17 cellular contexts compared by ENCODE assay signal in genomic region chr1:226489718-226490440, GRCh38. TPM values are rescaled to one million over a fixed set of nuclear protein-coding genes. Genes with fewer than 3 reads are reported as not detected.
"Had no signal": no experiment of that assay in that cellular context is flagged by ENCODE, and none has a peak within 500 bp of the region (broad histone marks: within the 10 kb centered on the region; RNA-seq: fewer than 3 reads in every experiment).

No MANE protein-coding gene starts in this region.

- H3K9me3 ChIP-seq: lower lobe of right lung, stomach had no signal

- H3K4me1 Mint-ChIP-seq: activated naive CD8-positive, alpha-beta T cell treated with anti-CD3 and anti-CD28 coated beads, Interleukin-2, amount 10 ng/mL, durations not matched to agents 7 days and 5 days; mesothelial cell of epicardium had no signal

- H3K36me3 ChIP-seq: lower lobe of right lung, stomach, WERI-Rb-1 had no signal

- H3K9me3 Mint-ChIP-seq: activated naive CD8-positive, alpha-beta T cell treated with anti-CD3 and anti-CD28 coated beads, Interleukin-2, amount 10 ng/mL, durations not matched to agents 7 days and 5 days; mesothelial cell of epicardium; T-cell had no signal

- H3K4me3 ChIP-seq: lower lobe of right lung, stomach had no signal

- H3K27ac ChIP-seq: lower lobe of right lung, stomach, WERI-Rb-1 had no signal

- H3K27ac Mint-ChIP-seq: activated naive CD8-positive, alpha-beta T cell treated with anti-CD3 and anti-CD28 coated beads, Interleukin-2, amount 10 ng/mL, durations not matched to agents 7 days and 5 days; mesothelial cell of epicardium; T-cell had no signal

- H3K4me1 ChIP-seq: lower lobe of right lung, stomach had no signal

- ATAC-seq: lower lobe of right lung, T-cell had no signal

- H3K36me3 Mint-ChIP-seq: activated naive CD8-positive, alpha-beta T cell treated with anti-CD3 and anti-CD28 coated beads, Interleukin-2, amount 10 ng/mL, durations not matched to agents 7 days and 5 days; mesothelial cell of epicardium; T-cell had no signal

- H3K4me3 Mint-ChIP-seq: activated naive CD8-positive, alpha-beta T cell treated with anti-CD3 and anti-CD28 coated beads, Interleukin-2, amount 10 ng/mL, durations not matched to agents 7 days and 5 days; mesothelial cell of epicardium; naive B cell; T-cell had no signal

- H3K27me3 ChIP-seq: stomach had no signal

- DNase-seq: activated CD4-positive, alpha-beta T cell treated with anti-CD3 and anti-CD28 coated beads for 4 hours; activated CD8-positive, alpha-beta memory T cell treated with anti-CD3 and anti-CD28 coated beads for 24 hours; activated effector memory CD4-positive, alpha-beta T cell treated with Interleukin-2 at 50 U/mL for 16 hours; activated naive CD8-positive, alpha-beta T cell treated with anti-CD3 and anti-CD28 coated beads, Interleukin-2, amount 10 ng/mL, durations not matched to agents 7 days and 5 days; aorta; hypothalamus; lower lobe of right lung; naive B cell; posterior cingulate gyrus; right cardiac atrium; small intestine; T-cell; T1000; WERI-Rb-1 had no signal

RNA-seq across cellular contexts. Expression of gene STUM, which starts 58.7 kb away (rescaled TPM):
- total RNA-seq: activated naive CD8-positive, alpha-beta T cell treated with anti-CD3 and anti-CD28 coated beads, Interleukin-2, amount 10 ng/mL, durations not matched to agents 7 days and 5 days; bronchial epithelial cell had no signal
